30 cellular contexts compared by ENCODE assay signal in the genomic region with DNA sequence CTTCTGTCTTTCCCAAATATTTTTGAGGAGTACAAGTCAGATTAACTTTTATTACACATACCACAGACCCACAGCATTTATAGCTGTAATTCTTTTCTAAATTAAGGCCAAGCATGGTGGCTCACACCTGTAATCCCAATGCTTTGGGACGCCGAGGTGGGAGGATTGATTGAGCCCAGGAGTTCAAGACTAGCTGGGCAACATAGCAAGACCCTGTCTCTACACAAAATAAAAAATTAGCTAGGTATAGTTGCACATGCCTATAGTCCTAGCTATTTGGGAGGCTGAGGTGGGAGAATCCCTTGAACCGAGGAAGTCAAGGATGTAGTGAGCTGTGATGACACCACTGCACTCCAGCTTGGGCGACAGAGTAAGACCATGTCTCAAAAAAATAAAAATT.
"Had no signal": no experiment of that assay in that cellular context is flagged by ENCODE, and none has a peak within 500 bp of the region (broad histone marks: within the 10 kb centered on the region; RNA-seq: fewer than 3 reads in every experiment).

No MANE protein-coding gene starts in this region.

- H3K4me3 Mint-ChIP-seq: activated CD4-positive, alpha-beta memory T cell treated with anti-CD3 and anti-CD28 coated beads, Interleukin-2, amount 10 ng/mL, durations not matched to agents 7 days and 5 days; activated CD4-positive, alpha-beta T cell treated with anti-CD3 and anti-CD28 coated beads, Interleukin-2, amount 10 ng/mL, durations not matched to agents 7 days and 5 days; activated naive CD8-positive, alpha-beta T cell; activated T-cell treated with anti-CD3 and anti-CD28 coated beads, Interleukin-2, amount 50 U/mL, for 24 hours; activated T-cell treated with anti-CD3 and anti-CD28 coated beads, Interleukin-2, amount 50 U/mL, for 72 hours had no signal

- DNase-seq: activated CD4-positive, alpha-beta memory T cell treated with anti-CD3 and anti-CD28 coated beads, Interleukin-2, amount 10 ng/mL, durations not matched to agents 7 days and 5 days; activated CD4-positive, alpha-beta T cell treated with anti-CD3 and anti-CD28 coated beads for 1 hour; activated CD4-positive, alpha-beta T cell treated with anti-CD3 and anti-CD28 coated beads for 4 hours; activated CD4-positive, alpha-beta T cell treated with anti-CD3 and anti-CD28 coated beads, Interleukin-2, amount 10 ng/mL, durations not matched to agents 7 days and 5 days; activated CD4-positive, alpha-beta T cell treated with anti-CD3 and anti-CD28 coated beads, Interleukin-2, amount 50 U/mL, for 4 hours; activated CD8-positive, alpha-beta memory T cell treated with anti-CD3 and anti-CD28 coated beads, Interleukin-2, amount 50 U/mL, for 48 hours; activated effector memory CD4-positive, alpha-beta T cell treated with Interleukin-2 at 50 U/mL for 16 hours; activated gamma-delta T cell treated with Interleukin-2 at 50 U/mL for 16 hours; activated naive CD4-positive, alpha-beta T cell treated with anti-CD3 and anti-CD28 coated beads, Interleukin-2, amount 50 U/mL, for 16 hours; activated naive CD4-positive, alpha-beta T cell treated with Interleukin-2 at 50 U/mL for 16 hours; activated T-cell treated with anti-CD3 and anti-CD28 coated beads for 4 hours; activated T-cell treated with anti-CD3 and anti-CD28 coated beads, Interleukin-2, amount 50 U/mL, for 24 hours; activated T-cell treated with anti-CD3 and anti-CD28 coated beads, Interleukin-2, amount 50 U/mL, for 72 hours; adrenal gland; amygdala; aorta; body of pancreas; caudate nucleus; cortex of kidney; dermis blood vessel endothelial cell; effector CD8-positive, alpha-beta T cell; foreskin keratinocyte; gastrocnemius medialis; glutamatergic neuron; heart left ventricle; T-helper 2 cell had no signal

- FAIRE-seq: colon, endometrium had no signal

- H3K27me3 ChIP-seq: adrenal gland, body of pancreas, foreskin keratinocyte, gastrocnemius medialis, heart left ventricle had no signal

- ATAC-seq: activated T-cell treated with anti-CD3 and anti-CD28 coated beads, Interleukin-2, amount 50 U/mL, for 72 hours; body of pancreas; esophagus mucosa; foreskin keratinocyte; gastrocnemius medialis had no signal

- H3K9me3 Mint-ChIP-seq: activated CD4-positive, alpha-beta memory T cell treated with anti-CD3 and anti-CD28 coated beads, Interleukin-2, amount 10 ng/mL, durations not matched to agents 7 days and 5 days; activated CD4-positive, alpha-beta T cell treated with anti-CD3 and anti-CD28 coated beads, Interleukin-2, amount 10 ng/mL, durations not matched to agents 7 days and 5 days; activated T-cell treated with anti-CD3 and anti-CD28 coated beads, Interleukin-2, amount 50 U/mL, for 24 hours; activated T-cell treated with anti-CD3 and anti-CD28 coated beads, Interleukin-2, amount 50 U/mL, for 72 hours had no signal

- H3K9me3 ChIP-seq: adrenal gland, body of pancreas, gastrocnemius medialis, heart left ventricle had no signal

- H3K27ac ChIP-seq: body of pancreas, foreskin keratinocyte, gastrocnemius medialis, heart left ventricle had no signal

- H3K27ac Mint-ChIP-seq: activated CD4-positive, alpha-beta memory T cell treated with anti-CD3 and anti-CD28 coated beads, Interleukin-2, amount 10 ng/mL, durations not matched to agents 7 days and 5 days; activated CD4-positive, alpha-beta T cell treated with anti-CD3 and anti-CD28 coated beads, Interleukin-2, amount 10 ng/mL, durations not matched to agents 7 days and 5 days; activated naive CD8-positive, alpha-beta T cell; activated T-cell treated with anti-CD3 and anti-CD28 coated beads, Interleukin-2, amount 50 U/mL, for 24 hours; activated T-cell treated with anti-CD3 and anti-CD28 coated beads, Interleukin-2, amount 50 U/mL, for 72 hours had no signal

- H3K4me3 ChIP-seq: adrenal gland, body of pancreas, gastrocnemius medialis, heart left ventricle had no signal

- H3K27me3 Mint-ChIP-seq: activated CD4-positive, alpha-beta memory T cell treated with anti-CD3 and anti-CD28 coated beads, Interleukin-2, amount 10 ng/mL, durations not matched to agents 7 days and 5 days; activated CD4-positive, alpha-beta T cell treated with anti-CD3 and anti-CD28 coated beads, Interleukin-2, amount 10 ng/mL, durations not matched to agents 7 days and 5 days; activated naive CD8-positive, alpha-beta T cell; activated T-cell treated with anti-CD3 and anti-CD28 coated beads, Interleukin-2, amount 50 U/mL, for 24 hours had no signal

- H3K36me3 ChIP-seq: adrenal gland, gastrocnemius medialis had no signal
